28 cellular contexts compared by ENCODE assay signal in genomic region chr12:69701821-69702220, GRCh38. TPM values are rescaled to one million over a fixed set of nuclear protein-coding genes. Genes with fewer than 3 reads are reported as not detected.
DNase-seq lines count a peak whose midpoint lies in the region; ATAC-seq and TF ChIP-seq lines count a peak whose summit lies in the region.
"Had no signal": no experiment of that assay in that cellular context is flagged by ENCODE, and none has a peak within 500 bp of the region (broad histone marks: within the 10 kb centered on the region; RNA-seq: fewer than 3 reads in every experiment).

No MANE protein-coding gene starts in this region.

- H3K4me3 Mint-ChIP-seq in stimulated activated memory B cell treated with anti-CD40 and anti-IgM and Interleukin-4, amounts not matched to agents 10 μg/mL and 1 μg/mL and 100 μg/mL, for 72 hours, result no peak overlapping the region
- H3K4me3 Mint-ChIP-seq: activated naive CD8-positive, alpha-beta T cell treated with anti-CD3 and anti-CD28 coated beads, Interleukin-2, amount 10 ng/mL, durations not matched to agents 7 days and 5 days; immature natural killer cell; nephron progenitor cell; T-helper 17 cell had no signal

- intact Hi-C loops in OCI-LY7 (cut with micrococcal nuclease; ENCODE audit: unreplicated experiment) (no loop called here), breast epithelium (cut with DNase I; ENCODE audit: low total_unique reads) (no loop called here)

- ATAC-seq in stimulated activated memory B cell treated with anti-CD40 and anti-IgM and Interleukin-4, amounts not matched to agents 10 μg/mL and 1 μg/mL and 100 μg/mL, for 72 hours, result no peak
- ATAC-seq: left ventricle myocardium superior, Panc1, T-helper 17 cell had no signal

- no peak overlapping the region for H3K27ac Mint-ChIP-seq in stimulated activated memory B cell treated with anti-CD40 and anti-IgM and Interleukin-4, amounts not matched to agents 10 μg/mL and 1 μg/mL and 100 μg/mL, for 72 hours
- H3K27ac Mint-ChIP-seq: activated naive CD8-positive, alpha-beta T cell treated with anti-CD3 and anti-CD28 coated beads, Interleukin-2, amount 10 ng/mL, durations not matched to agents 7 days and 5 days; activated T-helper 2 cell treated with anti-CD3 and anti-CD28 coated beads, Interferon-gamma antibody, Interleukin-2, Interleukin-4, amounts not matched to agents 10 μg/mL and 5 μg/mL and 100 μg/mL, durations not matched to agents 14 hours and 24 hours and 36 hours; immature natural killer cell; nephron progenitor cell; T-helper 17 cell had no signal

- POLR2A ChIA-PET in OCI-LY7 (lab: Charles Lee), result interaction anchor here (0.7 to 1.2 kb wide), 2 partner anchors 32 to 102 kb away, joined by 3 to 5 read pairs; no protein-coding TSS in a partner anchor

- H3K4me3 ChIP-seq in MG63 (no peak overlapping the region), OCI-LY7 (ENCODE audit: low read depth, low read length, poor library complexity, severe bottlenecking) (no peak overlapping the region), breast epithelium (no peak overlapping the region)
- H3K4me3 ChIP-seq: hepatocyte, SJCRH30, vagina had no signal

- H4K20me1 ChIP-seq in OCI-LY7 (ENCODE audit: insufficient read depth, low read length), result no peaks in the 10 kb centered on the region

- H3K36me3 Mint-ChIP-seq in stimulated activated memory B cell treated with anti-CD40 and anti-IgM and Interleukin-4, amounts not matched to agents 10 μg/mL and 1 μg/mL and 100 μg/mL, for 72 hours, result no peaks in the 10 kb centered on the region
- H3K36me3 Mint-ChIP-seq: activated naive CD8-positive, alpha-beta T cell treated with anti-CD3 and anti-CD28 coated beads, Interleukin-2, amount 10 ng/mL, durations not matched to agents 7 days and 5 days; immature natural killer cell had no signal

- H3K9me3 ChIP-seq in MG63 (no peaks in the 10 kb centered on the region), OCI-LY7 (ENCODE audit: low read length) (no peaks in the 10 kb centered on the region), breast epithelium (no peaks in the 10 kb centered on the region)
- H3K9me3 ChIP-seq: SJCRH30, vagina had no signal

- H3K27ac ChIP-seq in OCI-LY7 (ENCODE audit: low read depth, low read length, poor library complexity, severe bottlenecking) (peak overlapping the region; percentile 29), breast epithelium (no peak overlapping the region)
- H3K27ac ChIP-seq: hepatocyte, HL-60, SJCRH30, vagina, WERI-Rb-1 had no signal

- H3K36me3 ChIP-seq in MG63 (no peaks in the 10 kb centered on the region), OCI-LY7 (ENCODE audit: insufficient read depth, low read length) (peaks cover 14% of the 10 kb centered on the region), breast epithelium (no peaks in the 10 kb centered on the region)
- H3K36me3 ChIP-seq: SJCRH30, vagina, WERI-Rb-1 had no signal

- TF ChIP-seq POLR2A in breast epithelium (IDR thresholded peaks at IDR 0.05), result no peak

- H3K4me2 ChIP-seq in OCI-LY7 (ENCODE audit: low read length), result peak overlapping the region; percentile 31
- H3K4me2 ChIP-seq: hepatocyte had no signal

- TF ChIP-seq CTCF in OCI-LY7 (conservative IDR thresholded peaks at IDR 0.05; ENCODE audit: low read length) (no peak), breast epithelium (IDR thresholded peaks at IDR 0.05) (no peak)

- H3K4me1 Mint-ChIP-seq in stimulated activated memory B cell treated with anti-CD40 and anti-IgM and Interleukin-4, amounts not matched to agents 10 μg/mL and 1 μg/mL and 100 μg/mL, for 72 hours, result no peaks in the 10 kb centered on the region
- H3K4me1 Mint-ChIP-seq: activated naive CD8-positive, alpha-beta T cell treated with anti-CD3 and anti-CD28 coated beads, Interleukin-2, amount 10 ng/mL, durations not matched to agents 7 days and 5 days; immature natural killer cell; T-helper 17 cell had no signal

- H3K79me2 ChIP-seq in OCI-LY7 (ENCODE audit: insufficient read depth, low read depth, low read length), result peaks cover 23% of the 10 kb centered on the region
- H3K79me2 ChIP-seq: hepatocyte had no signal

- no peaks in the 10 kb centered on the region for H3K9me3 Mint-ChIP-seq in stimulated activated memory B cell treated with anti-CD40 and anti-IgM and Interleukin-4, amounts not matched to agents 10 μg/mL and 1 μg/mL and 100 μg/mL, for 72 hours
- H3K9me3 Mint-ChIP-seq: activated naive CD8-positive, alpha-beta T cell treated with anti-CD3 and anti-CD28 coated beads, Interleukin-2, amount 10 ng/mL, durations not matched to agents 7 days and 5 days; activated T-helper 2 cell treated with anti-CD3 and anti-CD28 coated beads, Interferon-gamma antibody, Interleukin-2, Interleukin-4, amounts not matched to agents 10 μg/mL and 5 μg/mL and 100 μg/mL, durations not matched to agents 14 hours and 24 hours and 36 hours; nephron progenitor cell had no signal

- DNase-seq in Ammon's horn (ENCODE audit: low spot score), result peak; percentile 64
- peak; percentile 18 for DNase-seq in MG63
- no peak for DNase-seq in OCI-LY7 (ENCODE audit: low spot score)
- peak; percentile 11 for DNase-seq in midbrain (lab: John Stamatoyannopoulos, UW)
- no peak for DNase-seq in NCI-H345 treated with DMSO at 0.1 percent for 48 hours (lab: John Stamatoyannopoulos, UW; ENCODE audit: unreplicated experiment)
- DNase-seq in breast epithelium (ENCODE audit: low spot score in 2 of 2), result no peak
- DNase-seq: activated CD4-positive, alpha-beta T cell treated with anti-CD3 and anti-CD28 coated beads, Interleukin-2, amount 50 U/mL, for 1 hour; activated naive CD8-positive, alpha-beta T cell treated with anti-CD3 and anti-CD28 coated beads, Interleukin-2, amount 10 ng/mL, durations not matched to agents 7 days and 5 days; effector CD8-positive, alpha-beta T cell; erythroblast; foreskin fibroblast; H7; immature natural killer cell; IMR-90; left ventricle myocardium superior; NCI-H187; NCI-H524; nephron progenitor cell; T-helper 17 cell; WERI-Rb-1 had no signal

- no TSS peak for BruUV-seq in OCI-LY7 (replicated peaks; lab: Mats Ljungman, UMichigan)

- H3K4me1 ChIP-seq in OCI-LY7 (ENCODE audit: insufficient read depth, low read length, poor library complexity, severe bottlenecking) (peaks cover 41% of the 10 kb centered on the region), breast epithelium (no peaks in the 10 kb centered on the region)
- H3K4me1 ChIP-seq: SJCRH30, vagina had no signal

- peak overlapping the region; percentile 70 for H2AFZ ChIP-seq in OCI-LY7 (ENCODE audit: low read length)
- H2AFZ ChIP-seq: hepatocyte had no signal

- CTCF ChIA-PET in OCI-LY7 (lab: Charles Lee; ENCODE audit: unreplicated experiment), result no interaction called here

- peaks cover 14% of the 10 kb centered on the region for H3K27me3 Mint-ChIP-seq in stimulated activated memory B cell treated with anti-CD40 and anti-IgM and Interleukin-4, amounts not matched to agents 10 μg/mL and 1 μg/mL and 100 μg/mL, for 72 hours

- H3K9me2 ChIP-seq in OCI-LY7 (ENCODE audit: insufficient read depth, low read length), result no peaks in the 10 kb centered on the region

- H3K27me3 ChIP-seq in MG63 (no peaks in the 10 kb centered on the region), breast epithelium (no peaks in the 10 kb centered on the region)
- H3K27me3 ChIP-seq: hepatocyte, SJCRH30, vagina had no signal

RNA-seq across cellular contexts. Expression of gene BEST3, which starts 2.7 kb away (rescaled TPM):
- total RNA-seq in MG63 (2014; rRNA removed; shearing (Covaris generic); ENCODE audit: low replicate concordance), result 0.59 TPM in 1 of 2 replicates, not detected in the other
- total RNA-seq in OCI-LY7 (2014; rRNA removed; shearing (Covaris generic)), result 105 and 123 TPM in 2 replicates
- total RNA-seq in OCI-LY7 (2022) (60.1 and 126 TPM in 2 replicates), breast epithelium (under 1 TPM in 1 of 3 donors, not detected in 2; 0.66 TPM)
- total RNA-seq: activated naive CD8-positive, alpha-beta T cell treated with anti-CD3 and anti-CD28 coated beads, Interleukin-2, amount 10 ng/mL, durations not matched to agents 7 days and 5 days; activated T-helper 2 cell treated with anti-CD3 and anti-CD28 coated beads, Interferon-gamma antibody, Interleukin-2, Interleukin-4, amounts not matched to agents 10 μg/mL and 5 μg/mL and 100 μg/mL, durations not matched to agents 14 hours and 24 hours and 36 hours; H7; posterior vena cava; SJCRH30; vagina had no signal

RNA-seq across cellular contexts. Expression of gene RAB3IP, which starts 36.8 kb away (rescaled TPM):
- 9.9 and 53.5 TPM in 2 replicates for total RNA-seq in MG63 (2014; rRNA removed; shearing (Covaris generic); ENCODE audit: low replicate concordance)
- 49.0 and 74.9 TPM in 2 replicates for total RNA-seq in OCI-LY7 (2014; rRNA removed; shearing (Covaris generic))
- total RNA-seq in OCI-LY7 (2022), result 60.6 and 79.5 TPM in 2 replicates
- 10 to 100 TPM; 12.5 to 45.5 (median 21.6) TPM for total RNA-seq in breast epithelium

Comparison
In these comparisons a context has a peak if more than half of its experiments do, and no peak if none do; other contexts are left out.
1. DNase-seq: peak in Ammon's horn (single experiment), MG63 (single experiment) and midbrain (single experiment); none in OCI-LY7 (single experiment), NCI-H345 treated with DMSO at 0.1 percent for 48 hours (single experiment) and breast epithelium (0 of 2).
2. RNA of gene BEST3, which starts 2.7 kb away (total RNA-seq): 60.1 to 126 TPM in OCI-LY7; 0.59 TPM in MG63 and 0.66 TPM in breast epithelium; every median in the first group is over 10 times any median in the second.